In genomic region chr17:75845058-75845711, GRCh38 we compare ENCODE assay signal across 7 cellular contexts.
DNase-seq lines count a peak whose midpoint lies in the region; ATAC-seq and TF ChIP-seq lines count a peak whose summit lies in the region.

No MANE protein-coding gene starts in this region.

- ATAC-seq in GM21786 (IDR thresholded peaks at IDR 0.05; ENCODE audit: unreplicated experiment): peak; percentile 75

- H3K4me3 ChIP-seq in GM12865 (ENCODE audit: low read depth, low read length) (peak overlapping the region; percentile 87), KMS-11 (IDR thresholded peaks at IDR 0.05; ENCODE audit: insufficient read depth, low read depth, low read length) (no peak overlapping the region), brain microvascular endothelial cell (ENCODE audit: low read depth, low read length) (no peak overlapping the region)

- H3K27ac ChIP-seq in KMS-11 (no peak overlapping the region), brain microvascular endothelial cell (no peak overlapping the region)

- TF ChIP-seq CTCF in GM12865 (IDR thresholded peaks at IDR 0.05; ENCODE audit: insufficient read depth, low read depth, low read length, missing control alignments) (peak; percentile 94), KMS-11 (conservative IDR thresholded peaks at IDR 0.05; ENCODE audit: low read depth, low read length) (peak; percentile 83), brain microvascular endothelial cell (IDR thresholded peaks at IDR 0.05; ENCODE audit: low read depth, low read length, missing control alignments) (peak; percentile 84)

- no peak overlapping the region for H3K9ac ChIP-seq in KMS-11

- peak; percentile 96 for DNase-seq in GM12865 (ENCODE audit: low read depth)
- DNase-seq in T-helper 1 cell: peak in 3 of 5 donors; percentile 38 to 79 (median 48)
- peak; percentile 66 for DNase-seq in brain microvascular endothelial cell
- DNase-seq in iris pigment epithelial cell (ENCODE audit: low read depth): peak; percentile 76
- peak; percentile 62 to 68 (median 64) for DNase-seq in stimulated activated CD4-positive, alpha-beta T cell treated with anti-CD3 and anti-CD28 coated beads, Interleukin-12 subunit alpha, Interleukin-12 subunit beta, amount 100 ng/mL, for 48 hours (ENCODE audit: low read depth in 2 of 3, low spot score in 1 of 3)

- H2AFZ ChIP-seq in KMS-11 (ENCODE audit: low read depth): no peak overlapping the region

- H3K79me2 ChIP-seq in KMS-11 (ENCODE audit: insufficient read depth, low read depth): no peaks in the 10 kb centered on the region

- no peak overlapping the region; the same call in 1 of the 2 replicates for H3K4me2 ChIP-seq in KMS-11

- H3K27me3 ChIP-seq in KMS-11 (ENCODE audit: insufficient read depth, low read depth) (no peaks in the 10 kb centered on the region), brain microvascular endothelial cell (replicated peaks) (no peaks in the 10 kb centered on the region)

- H4K20me1 ChIP-seq in KMS-11 (ENCODE audit: insufficient read depth): no peaks in the 10 kb centered on the region

- H3K36me3 ChIP-seq in KMS-11 (ENCODE audit: insufficient read depth) (no peaks in the 10 kb centered on the region), brain microvascular endothelial cell (replicated peaks) (peaks cover 41% of the 10 kb centered on the region)

- peaks cover 13% of the 10 kb centered on the region for H3K4me1 ChIP-seq in KMS-11 (ENCODE audit: low read depth, poor library complexity, severe bottlenecking)

- in situ Hi-C loops in brain microvascular endothelial cell (cut with HindIII; ENCODE audit: low pct_ligation_motif_present, low sequenced_read_pairs): no loop called here
